11 cellular contexts compared by ENCODE assay signal in the genomic region with DNA sequence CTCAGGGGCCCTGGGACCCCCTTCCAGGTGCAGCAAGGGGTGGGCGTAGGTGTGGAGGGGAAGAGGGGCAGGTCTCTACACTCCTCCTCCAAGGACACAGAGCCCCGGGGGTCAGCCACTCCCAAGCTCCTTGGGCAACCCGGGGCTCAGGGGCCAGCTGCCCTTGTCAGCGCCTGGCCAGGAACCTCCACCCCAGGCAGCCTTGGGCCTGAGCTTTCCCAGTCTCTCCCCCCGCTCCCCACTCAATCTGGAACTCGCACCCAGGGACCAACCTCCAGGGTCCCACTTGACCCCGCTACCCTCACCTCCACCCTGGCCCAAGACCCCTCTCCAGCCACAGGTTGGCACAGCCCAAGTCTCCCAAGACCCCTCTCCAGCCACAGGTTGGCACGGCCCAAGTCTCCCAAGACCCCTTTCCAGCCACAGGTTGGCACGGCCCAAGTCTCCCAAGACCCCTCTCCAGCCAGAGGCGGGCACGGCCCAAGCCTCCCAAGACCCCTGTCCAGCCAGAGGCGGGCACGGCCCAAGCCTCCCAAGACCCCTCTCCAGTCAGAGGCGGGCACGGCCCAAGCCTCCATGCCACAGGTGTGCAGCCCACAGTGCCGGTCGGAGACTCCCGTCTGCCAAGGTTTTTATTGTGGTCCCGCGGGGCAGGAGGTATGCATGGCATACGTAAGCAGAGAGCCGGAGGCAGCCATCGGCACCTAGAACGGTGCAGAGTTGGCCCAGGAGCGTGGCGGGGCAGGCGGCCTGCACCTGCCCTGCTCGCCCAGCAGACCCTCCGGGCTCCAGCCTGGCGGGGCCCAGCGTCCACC. TPM values are rescaled to one million over a fixed set of nuclear protein-coding genes. Genes with fewer than 3 reads are reported as not detected.
DNase-seq lines count a peak whose midpoint lies in the region; ATAC-seq and TF ChIP-seq lines count a peak whose summit lies in the region.
"Had no signal": no experiment of that assay in that cellular context is flagged by ENCODE, and none has a peak within 500 bp of the region (broad histone marks: within the 10 kb centered on the region; RNA-seq: fewer than 3 reads in every experiment).

No MANE protein-coding gene starts in this region.

- no peak for TF ChIP-seq POLR2A in erythroblast (IDR thresholded peaks at IDR 0.05; ENCODE audit: low read length)

- H3K9me3 Mint-ChIP-seq in activated T-cell treated with anti-CD3 and anti-CD28 coated beads, Interleukin-2, amount 50 U/mL, for 72 hours, result no peaks in the 10 kb centered on the region
- H3K9me3 Mint-ChIP-seq in nephron progenitor cell, result no peaks in the 10 kb centered on the region
- H3K9me3 Mint-ChIP-seq: activated naive CD4-positive, alpha-beta T cell treated with anti-CD3 and anti-CD28 coated beads, Interleukin-2, amount 50 U/mL, for 72 hours had no signal

- peaks cover 2 to 6% of the 10 kb centered on the region in 2 donors for H3K36me3 Mint-ChIP-seq in activated T-cell treated with anti-CD3 and anti-CD28 coated beads, Interleukin-2, amount 50 U/mL, for 72 hours (ENCODE audit: insufficient read depth in 2 of 2)
- H3K36me3 Mint-ChIP-seq in nephron progenitor cell (ENCODE audit: low read depth), result no peaks in the 10 kb centered on the region

- H3K4me3 Mint-ChIP-seq in activated T-cell treated with anti-CD3 and anti-CD28 coated beads, Interleukin-2, amount 50 U/mL, for 72 hours, result peak overlapping the region; percentile 75
- H3K4me3 Mint-ChIP-seq in nephron progenitor cell, result no peak overlapping the region

- no peak for ATAC-seq in activated T-cell treated with anti-CD3 and anti-CD28 coated beads, Interleukin-2, amount 50 U/mL, for 72 hours (replicated peaks in 1 of 2)
- no peak for ATAC-seq in HG02852 (IDR thresholded peaks at IDR 0.05; ENCODE audit: unreplicated experiment)
- ATAC-seq: activated naive CD4-positive, alpha-beta T cell treated with anti-CD3 and anti-CD28 coated beads, Interleukin-2, amount 50 U/mL, for 72 hours had no signal

- H3K27ac Mint-ChIP-seq in activated T-cell treated with anti-CD3 and anti-CD28 coated beads, Interleukin-2, amount 50 U/mL, for 72 hours, result peak overlapping the region; percentile 54
- no peak overlapping the region for H3K27ac Mint-ChIP-seq in nephron progenitor cell

- H3K27me3 Mint-ChIP-seq in activated T-cell treated with anti-CD3 and anti-CD28 coated beads, Interleukin-2, amount 50 U/mL, for 72 hours (ENCODE audit: low read depth), result no peaks in the 10 kb centered on the region
- peaks cover 23% of the 10 kb centered on the region for H3K27me3 Mint-ChIP-seq in nephron progenitor cell (ENCODE audit: low read depth, poor library complexity)

- DNase-seq in activated CD4-positive, alpha-beta T cell treated with anti-CD3 and anti-CD28 coated beads for 48 hours, result peak; percentile 5
- no peak for DNase-seq in activated CD4-positive, alpha-beta T cell treated with anti-CD3 and anti-CD28 coated beads, Interleukin-2, amount 50 U/mL, for 1 hour
- no peak for DNase-seq in activated T-cell treated with anti-CD3 and anti-CD28 coated beads, Interleukin-2, amount 50 U/mL, for 72 hours
- DNase-seq in nephron progenitor cell (peak; percentile 1), erythroblast (lab: John Stamatoyannopoulos, UW) (no peak)
- DNase-seq: NCI-H226 had no signal

- TF ChIP-seq CTCF in nephron progenitor cell (IDR thresholded peaks at IDR 0.05), result no peak

- peaks cover 53% of the 10 kb centered on the region for H3K4me1 Mint-ChIP-seq in activated T-cell treated with anti-CD3 and anti-CD28 coated beads, Interleukin-2, amount 50 U/mL, for 72 hours (ENCODE audit: low read depth)
- peaks cover 13% of the 10 kb centered on the region for H3K4me1 Mint-ChIP-seq in nephron progenitor cell

RNA-seq across cellular contexts. Expression of a gene that starts 3.0 kb away (rescaled TPM):
- 100 to 1,000 TPM; 268 to 588 TPM for total RNA-seq in activated T-cell treated with anti-CD3 and anti-CD28 coated beads, Interleukin-2, amount 50 U/mL, for 72 hours
- total RNA-seq: Daoy, M059J, smooth muscle cell had no signal

RNA-seq across cellular contexts. Expression of a gene that starts 4.5 kb away (rescaled TPM):
- 100 to 1,000 TPM; 245 to 324 TPM for total RNA-seq in activated T-cell treated with anti-CD3 and anti-CD28 coated beads, Interleukin-2, amount 50 U/mL, for 72 hours
- total RNA-seq: M059J had no signal

RNA-seq across cellular contexts. Expression of a gene that starts 20.9 kb away (rescaled TPM):
- total RNA-seq in activated T-cell treated with anti-CD3 and anti-CD28 coated beads, Interleukin-2, amount 50 U/mL, for 72 hours, result 100 to 1,000 TPM; 188 to 348 TPM

RNA-seq across cellular contexts. Expression of a gene that starts 21.1 kb away (rescaled TPM):
- total RNA-seq in activated T-cell treated with anti-CD3 and anti-CD28 coated beads, Interleukin-2, amount 50 U/mL, for 72 hours, result 10 to 100 TPM; 13.1 to 13.6 TPM

RNA-seq across cellular contexts. Expression of a gene that starts 35.6 kb away (rescaled TPM):
- total RNA-seq in activated T-cell treated with anti-CD3 and anti-CD28 coated beads, Interleukin-2, amount 50 U/mL, for 72 hours, result 10 to 100 TPM in 1 of 2 donors, 1 to 10 TPM in 1; 8.1 to 14.2 TPM
- total RNA-seq: Daoy, M059J had no signal

Comparison
In these comparisons a context has a peak if more than half of its experiments do, and no peak if none do; other contexts are left out.
1. DNase-seq: peak in activated CD4-positive, alpha-beta T cell treated with anti-CD3 and anti-CD28 coated beads for 48 hours (single experiment) and nephron progenitor cell (single experiment); none in activated CD4-positive, alpha-beta T cell treated with anti-CD3 and anti-CD28 coated beads, Interleukin-2, amount 50 U/mL, for 1 hour (single experiment), activated T-cell treated with anti-CD3 and anti-CD28 coated beads, Interleukin-2, amount 50 U/mL, for 72 hours (0 of 2) and erythroblast (0 of 2).